ENCODE assay signal across 10 cellular contexts in genomic region chr20:58702859-58703648, GRCh38. TPM values are rescaled to one million over a fixed set of nuclear protein-coding genes. Genes with fewer than 3 reads are reported as not detected.
A peak's percentile ranks its signal among the peaks of the same experiment; 100 is the strongest.
DNase-seq lines count a peak whose midpoint lies in the region; ATAC-seq and TF ChIP-seq lines count a peak whose summit lies in the region.
"Had no signal": no experiment of that assay in that cellular context is flagged by ENCODE, and none has a peak within 500 bp of the region (broad histone marks: within the 10 kb centered on the region; RNA-seq: fewer than 3 reads in every experiment).

No MANE protein-coding gene starts in this region.

- DNase-seq in A673 (ENCODE audit: low spot score) (no peak), DND-41 (no peak), RWPE2 (ENCODE audit: low spot score) (peak; percentile 56), kidney epithelial cell (ENCODE audit: low read depth) (no peak), D341Med (ENCODE audit: low spot score) (no peak), epidermal melanocyte (ENCODE audit: insufficient read length, low spot score) (no peak), DMS153 (lab: John Stamatoyannopoulos, UW) (no peak)
- no peak for DNase-seq in stimulated activated CD4-positive, alpha-beta T cell treated with anti-CD3 and anti-CD28 coated beads, Interleukin-4, amount 100 ng/mL, for 4 hours
- DNase-seq: effector CD4-positive, alpha-beta T cell; NCI-H187 had no signal

- H3K36me3 ChIP-seq in A673 (ENCODE audit: insufficient read depth, low read length, poor library complexity, severe bottlenecking): no peaks in the 10 kb centered on the region
- peaks cover 75% of the 10 kb centered on the region for H3K36me3 ChIP-seq in DND-41 (ENCODE audit: insufficient read depth, low read length)
- peaks cover 32% of the 10 kb centered on the region for H3K36me3 ChIP-seq in RWPE2 (ENCODE audit: low read depth)
- H3K36me3 ChIP-seq in kidney epithelial cell (ENCODE audit: control insufficient read depth, insufficient read depth, low read length): no peaks in the 10 kb centered on the region

- BruUV-seq in A673 (replicated peaks; lab: Mats Ljungman, UMichigan): no TSS peak

- H3K79me2 ChIP-seq in DND-41 (ENCODE audit: insufficient read depth, low read length): no peaks in the 10 kb centered on the region

- H3K4me2 ChIP-seq in DND-41 (ENCODE audit: insufficient read depth, low read length): no peak overlapping the region

- H3K9ac ChIP-seq in DND-41 (ENCODE audit: low read depth, low read length): no peak overlapping the region

- CTCF ChIA-PET in A673 (lab: Charles Lee): no interaction called here

- ATAC-seq in DND-41 (ENCODE audit: insufficient read depth, low read depth) (no peak), RWPE2 (ENCODE audit: low read depth) (no peak)

- no peaks in the 10 kb centered on the region for H3K4me1 ChIP-seq in A673 (ENCODE audit: insufficient read depth, low read length, poor library complexity, severe bottlenecking)
- H3K4me1 ChIP-seq in DND-41 (ENCODE audit: insufficient read depth, low read length): no peaks in the 10 kb centered on the region
- no peaks in the 10 kb centered on the region for H3K4me1 ChIP-seq in RWPE2 (ENCODE audit: insufficient read depth, poor library complexity, severe bottlenecking)

- H3K27me3 ChIP-seq in A673 (replicated peaks; ENCODE audit: insufficient read depth, low read depth, low read length, poor library complexity) (no peaks in the 10 kb centered on the region), DND-41 (ENCODE audit: insufficient read depth, low read length, poor library complexity) (no peaks in the 10 kb centered on the region), RWPE2 (ENCODE audit: insufficient read depth, poor library complexity, severe bottlenecking) (no peaks in the 10 kb centered on the region), kidney epithelial cell (ENCODE audit: control insufficient read depth, insufficient read depth, low read length) (no peaks in the 10 kb centered on the region)

- no peaks in the 10 kb centered on the region for H3K9me3 ChIP-seq in A673 (ENCODE audit: low read depth, low read length, poor library complexity, severe bottlenecking)
- no peaks in the 10 kb centered on the region for H3K9me3 ChIP-seq in DND-41 (ENCODE audit: insufficient read depth, low read length, severe bottlenecking)
- no peaks in the 10 kb centered on the region for H3K9me3 ChIP-seq in RWPE2 (ENCODE audit: severe bottlenecking)

- intact Hi-C loops in A673 (cut with micrococcal nuclease; ENCODE audit: unreplicated experiment): no loop called here

- POLR2A ChIA-PET in A673 (lab: Charles Lee; ENCODE audit: low non-redundant PET): interaction anchor here (0.6 kb wide), 1 partner anchor 647 kb away, joined by 14 read pairs; no protein-coding TSS in a partner anchor

- 0 out of 2 replicates have a peak, but pooled peaks cover 2% of the 10 kb centered on the region for H4K20me1 ChIP-seq in DND-41 (ENCODE audit: insufficient read depth, low read length)

- peak; percentile 54 for TF ChIP-seq CTCF in A673 (conservative IDR thresholded peaks at IDR 0.05; ENCODE audit: low read depth, low read length)
- peak; percentile 70 for TF ChIP-seq CTCF in DND-41 (IDR thresholded peaks at IDR 0.05; ENCODE audit: borderline replicate concordance, extremely low read depth, low read length, poor library complexity, severe bottlenecking)
- peak; percentile 37 for TF ChIP-seq CTCF in RWPE2 (IDR thresholded peaks at IDR 0.05; ENCODE audit: poor library complexity, severe bottlenecking)
- TF ChIP-seq CTCF in kidney epithelial cell (IDR thresholded peaks at IDR 0.05; ENCODE audit: insufficient read depth, low read length, poor library complexity, severe bottlenecking): peak; percentile 22

- H2AFZ ChIP-seq in DND-41 (ENCODE audit: low read depth, low read length): no peak overlapping the region

- H3K4me3 ChIP-seq in A673 (ENCODE audit: low read depth, low read length, poor library complexity, severe bottlenecking) (no peak overlapping the region), DND-41 (ENCODE audit: low read depth in 1 of 2, low read length in 2 of 2) (no peak overlapping the region), RWPE2 (ENCODE audit: severe bottlenecking) (no peak overlapping the region), kidney epithelial cell (ENCODE audit: low read depth, low read length) (no peak overlapping the region)

- H3K27ac ChIP-seq in A673 (ENCODE audit: low read depth, low read length, poor library complexity, severe bottlenecking) (peak overlapping the region; percentile 10), DND-41 (ENCODE audit: low read length) (0 out of 2 replicates have a peak overlapping the region, but pooled peaks have one; percentile 0), RWPE2 (ENCODE audit: poor library complexity, severe bottlenecking) (no peak overlapping the region)

RNA-seq across cellular contexts. Expression of gene NPEPL1, which starts 10.5 kb away (rescaled TPM):
- total RNA-seq in A673 (2021) (15.8 and 19.9 TPM in 2 replicates), kidney epithelial cell (29.7 and 30.1 TPM in 2 replicates)

RNA-seq across cellular contexts. Expression of gene STX16, which starts 52.0 kb away (rescaled TPM):
- total RNA-seq in A673 (2021) (44.5 and 53.4 TPM in 2 replicates), kidney epithelial cell (38.3 and 53.6 TPM in 2 replicates)
